1 cellular context compared by ENCODE assay signal in the genomic region with DNA sequence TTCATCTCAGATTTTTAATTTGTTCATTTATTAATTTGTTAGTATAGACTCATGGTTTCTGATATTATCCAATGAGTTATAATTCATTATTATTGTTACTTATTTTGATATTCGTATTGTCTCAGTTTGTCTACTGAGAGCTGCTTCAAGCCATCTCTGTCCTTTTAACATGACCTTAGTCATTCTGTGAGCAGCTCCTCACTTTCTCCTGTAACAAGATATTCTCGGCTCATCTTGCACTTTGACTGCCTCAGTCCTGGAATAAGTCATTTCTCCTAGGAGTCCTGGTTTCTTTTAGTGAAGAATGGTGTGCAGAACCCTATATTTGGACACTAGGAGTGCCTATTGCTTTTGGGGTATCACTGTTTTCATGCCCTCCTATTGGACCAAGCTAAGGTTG.
TF ChIP-seq lines count a peak whose summit lies in the region.

No MANE protein-coding gene starts in this region.

TF ChIP-seq in SK-N-SH treated with all-trans-retinoic acid at 6 μM for 48 hours, 23 proteins besides CTCF, POLR2A, EP300 and RAD21 (continued from another document):
- TF ChIP-seq TSHZ2 (CRISPR knock-in tag; IDR thresholded peaks at IDR 0.05) = no peak
- no peak for TF ChIP-seq ZFP30 (CRISPR knock-in tag; IDR thresholded peaks at IDR 0.05)
- TF ChIP-seq SNAI2 (CRISPR knock-in tag; IDR thresholded peaks at IDR 0.05) = no peak
- no peak for TF ChIP-seq ZNF8 (CRISPR knock-in tag; IDR thresholded peaks at IDR 0.05)
